ENCODE assay signal across 24 cellular contexts in genomic region chr14:61246721-61247120, GRCh38. TPM values are rescaled to one million over a fixed set of nuclear protein-coding genes. Genes with fewer than 3 reads are reported as not detected.
"Had no signal": no experiment of that assay in that cellular context is flagged by ENCODE, and none has a peak within 500 bp of the region (broad histone marks: within the 10 kb centered on the region; RNA-seq: fewer than 3 reads in every experiment).

No MANE protein-coding gene starts in this region.

- H3K79me2 ChIP-seq: hepatocyte had no signal

- H3K4me1 ChIP-seq: colonic mucosa, esophagus muscularis mucosa, foreskin keratinocyte, gastroesophageal sphincter, heart left ventricle, left ventricle myocardium inferior, lower lobe of right lung had no signal

- H3K27ac ChIP-seq: colonic mucosa, esophagus muscularis mucosa, foreskin keratinocyte, gastroesophageal sphincter, heart left ventricle, hepatocyte, left ventricle myocardium inferior, lower lobe of right lung had no signal

- H3K36me3 ChIP-seq: colonic mucosa, esophagus muscularis mucosa, gastroesophageal sphincter, heart left ventricle, left ventricle myocardium inferior, lower lobe of right lung had no signal

- H2AFZ ChIP-seq: hepatocyte had no signal

- H3K9me3 ChIP-seq: colonic mucosa, esophagus muscularis mucosa, gastroesophageal sphincter, heart left ventricle, lower lobe of right lung had no signal

- DNase-seq: colonic mucosa; cortex of kidney; effector CD4-positive, alpha-beta T cell; effector memory CD4-positive, alpha-beta T cell; foreskin keratinocyte; heart left ventricle; hypothalamus; immature natural killer cell; islet precursor cell; kidney; kidney glomerular epithelial cell; left colon; left ventricle myocardium inferior; lower lobe of right lung; mesendoderm; midbrain had no signal

- H3K4me1 Mint-ChIP-seq: immature natural killer cell had no signal

- ATAC-seq: foreskin keratinocyte, gastroesophageal sphincter, heart left ventricle, left colon, left lobe of liver, lower lobe of right lung had no signal

- H3K4me3 Mint-ChIP-seq: dendritic cell treated with granulocyte-macrophage colony-stimulating factor and Interleukin-4, amounts not matched to agents 40 ng/mL and 50 ng/mL, for 4 days; immature natural killer cell had no signal

- FAIRE-seq: endothelial cell of umbilical vein, frontal cortex, kidney had no signal

- H3K9me3 Mint-ChIP-seq: immature natural killer cell had no signal

- H3K4me2 ChIP-seq: hepatocyte had no signal

- H3K27me3 ChIP-seq: colonic mucosa, esophagus muscularis mucosa, foreskin keratinocyte, gastroesophageal sphincter, hepatocyte had no signal

- H3K27ac Mint-ChIP-seq: dendritic cell treated with granulocyte-macrophage colony-stimulating factor and Interleukin-4, amounts not matched to agents 40 ng/mL and 50 ng/mL, for 4 days; immature natural killer cell had no signal

- H3K4me3 ChIP-seq: colonic mucosa, esophagus muscularis mucosa, gastroesophageal sphincter, heart left ventricle, hepatocyte, left ventricle myocardium inferior, lower lobe of right lung had no signal

RNA-seq across cellular contexts. Expression of gene TMEM30B, which starts 34.4 kb away (rescaled TPM):
- total RNA-seq: fibroblast of villous mesenchyme had no signal
